In the genomic region with DNA sequence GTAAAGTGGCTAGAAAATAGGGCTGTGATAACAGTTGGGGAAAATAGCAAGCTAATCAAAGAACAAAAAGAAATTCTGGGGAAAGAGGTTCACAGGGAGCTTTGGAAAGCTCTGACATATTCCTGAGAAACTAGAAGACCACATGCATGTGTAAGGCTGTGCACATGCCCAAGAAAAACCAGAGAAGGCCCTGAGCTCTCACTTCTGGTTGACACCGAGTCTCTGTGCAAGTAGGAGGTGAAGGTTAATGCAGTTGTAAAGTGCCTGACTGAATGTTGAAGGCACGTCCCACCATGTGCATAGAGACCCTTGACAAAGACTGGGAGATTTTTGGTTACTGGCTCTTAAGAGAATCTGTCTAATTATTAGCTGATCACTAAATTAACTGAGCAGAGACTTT, we compare ENCODE assay signal across 25 cellular contexts.
DNase-seq lines count a peak whose midpoint lies in the region; ATAC-seq and TF ChIP-seq lines count a peak whose summit lies in the region.
"Had no signal": no experiment of that assay in that cellular context is flagged by ENCODE, and none has a peak within 500 bp of the region (broad histone marks: within the 10 kb centered on the region; RNA-seq: fewer than 3 reads in every experiment).

No MANE protein-coding gene starts in this region.

- TF ChIP-seq CTCF in MM.1S (IDR thresholded peaks at IDR 0.05; ENCODE audit: low read length) (no peak), endothelial cell (IDR thresholded peaks at IDR 0.05; ENCODE audit: unreplicated experiment) (no peak), type B pancreatic cell (conservative IDR thresholded peaks at IDR 0.05) (no peak)

- H3F3A ChIP-seq in MM.1S (ENCODE audit: insufficient read depth, low read length) = peaks cover 28% of the 10 kb centered on the region

- H4K20me1 ChIP-seq in MM.1S (ENCODE audit: insufficient read depth, low read length) = no peaks in the 10 kb centered on the region

- H3K4me3 ChIP-seq in MM.1S (ENCODE audit: low read length) = no peak overlapping the region

- H3K9me2 ChIP-seq in MM.1S (replicated peaks; ENCODE audit: insufficient read depth, low read length) = no peaks in the 10 kb centered on the region
- H3K9me2 ChIP-seq: SK-N-SH had no signal

- H3K36me3 Mint-ChIP-seq in endothelial cell (ENCODE audit: low read depth, unreplicated experiment) = no peaks in the 10 kb centered on the region
- no peaks in the 10 kb centered on the region for H3K36me3 Mint-ChIP-seq in type B pancreatic cell
- no peaks in the 10 kb centered on the region for H3K36me3 Mint-ChIP-seq in stimulated activated memory B cell treated with anti-CD40 and anti-IgM and Interleukin-4, amounts not matched to agents 10 μg/mL and 1 μg/mL and 100 μg/mL, for 72 hours
- H3K36me3 Mint-ChIP-seq: CD4-positive, alpha-beta memory T cell; IgD-negative memory B cell had no signal

- H3K9me3 ChIP-seq in MM.1S (replicated peaks; ENCODE audit: insufficient read depth, low read length) = no peaks in the 10 kb centered on the region
- H3K9me3 ChIP-seq: SK-N-SH had no signal

- H3K36me3 ChIP-seq in MM.1S (replicated peaks; ENCODE audit: insufficient read depth, low read length) = no peaks in the 10 kb centered on the region

- no peak for DNase-seq in MM.1S
- DNase-seq in endothelial cell (ENCODE audit: low spot score) = no peak
- peak; percentile 27 for DNase-seq in myocyte (ENCODE audit: low read depth)
- DNase-seq in type B pancreatic cell (ENCODE audit: extremely low spot score, unreplicated experiment) = no peak
- DNase-seq in effector CD8-positive, alpha-beta T cell (lab: John Stamatoyannopoulos, UW) = no peak
- DNase-seq: C1 segment of cervical spinal cord; CD4-positive, alpha-beta memory T cell; COR-L47; DMS 273 treated with DMSO at 0.1 percent for 48 hours; DMS79 treated with DMSO at 0.1 percent for 48 hours; GF-D8; Karpas-422; NCI-H1436; NCI-H187 treated with DMSO at 0.1 percent for 48 hours; NCI-H446; NCI-H524 treated with DMSO at 0.1 percent for 48 hours; NCI-H82; NK-92 treated with Interleukin-12 subunit alpha and Interleukin-12 subunit beta, amount 100 ng/mL, for 24 hours; PC-3; SK-N-SH had no signal

- peak overlapping the region; percentile 1; the same call in 1 of the 2 replicates for H2AFZ ChIP-seq in MM.1S (ENCODE audit: low read length)

- H3K9ac ChIP-seq in MM.1S (ENCODE audit: low read length) = no peak overlapping the region
- H3K9ac ChIP-seq: SK-N-SH had no signal

- H3K27ac ChIP-seq in MM.1S (ENCODE audit: low read length) = peak overlapping the region; percentile 12; the same call in 1 of the 2 replicates
- H3K27ac ChIP-seq: HL-60 had no signal

- ATAC-seq in stimulated activated memory B cell treated with anti-CD40 and anti-IgM and Interleukin-4, amounts not matched to agents 10 μg/mL and 1 μg/mL and 100 μg/mL, for 72 hours = no peak
- ATAC-seq in HG03378 (IDR thresholded peaks at IDR 0.05; ENCODE audit: unreplicated experiment) = no peak
- ATAC-seq: HCT116, PC-3 had no signal

- no peaks in the 10 kb centered on the region for H3K79me2 ChIP-seq in MM.1S (ENCODE audit: low read length)

- H3K9me3 Mint-ChIP-seq in endothelial cell (ENCODE audit: unreplicated experiment) (no peaks in the 10 kb centered on the region), type B pancreatic cell (no peaks in the 10 kb centered on the region)
- H3K9me3 Mint-ChIP-seq in stimulated activated memory B cell treated with anti-CD40 and anti-IgM and Interleukin-4, amounts not matched to agents 10 μg/mL and 1 μg/mL and 100 μg/mL, for 72 hours = no peaks in the 10 kb centered on the region
- H3K9me3 Mint-ChIP-seq: IgD-negative memory B cell had no signal

- peak overlapping the region; percentile 2; the same call in 1 of the 2 replicates for H3K4me2 ChIP-seq in MM.1S (ENCODE audit: low read depth, low read length)
- H3K4me2 ChIP-seq: SK-N-SH had no signal

- H3K27ac Mint-ChIP-seq in endothelial cell (ENCODE audit: unreplicated experiment) (peak overlapping the region; percentile 17), type B pancreatic cell (peak overlapping the region; percentile 50)
- H3K27ac Mint-ChIP-seq in stimulated activated memory B cell treated with anti-CD40 and anti-IgM and Interleukin-4, amounts not matched to agents 10 μg/mL and 1 μg/mL and 100 μg/mL, for 72 hours = no peak overlapping the region
- H3K27ac Mint-ChIP-seq: CD4-positive, alpha-beta memory T cell; IgD-negative memory B cell had no signal

- H3K27me3 ChIP-seq in MM.1S (replicated peaks; ENCODE audit: insufficient read depth, low read length) = no peaks in the 10 kb centered on the region

- H3K4me1 Mint-ChIP-seq in endothelial cell (ENCODE audit: unreplicated experiment) (peaks cover 40% of the 10 kb centered on the region), type B pancreatic cell (ENCODE audit: unreplicated experiment) (peaks cover 13% of the 10 kb centered on the region)
- H3K4me1 Mint-ChIP-seq in stimulated activated memory B cell treated with anti-CD40 and anti-IgM and Interleukin-4, amounts not matched to agents 10 μg/mL and 1 μg/mL and 100 μg/mL, for 72 hours = peaks cover 9% of the 10 kb centered on the region

- H3K27me3 Mint-ChIP-seq in endothelial cell (ENCODE audit: unreplicated experiment) (no peaks in the 10 kb centered on the region), type B pancreatic cell (peaks cover 20% of the 10 kb centered on the region)
- H3K27me3 Mint-ChIP-seq in stimulated activated memory B cell treated with anti-CD40 and anti-IgM and Interleukin-4, amounts not matched to agents 10 μg/mL and 1 μg/mL and 100 μg/mL, for 72 hours = peaks cover 52% of the 10 kb centered on the region

- H3K4me3 Mint-ChIP-seq in endothelial cell (ENCODE audit: unreplicated experiment) = peak overlapping the region; percentile 33
- no peak overlapping the region for H3K4me3 Mint-ChIP-seq in type B pancreatic cell
- H3K4me3 Mint-ChIP-seq in stimulated activated memory B cell treated with anti-CD40 and anti-IgM and Interleukin-4, amounts not matched to agents 10 μg/mL and 1 μg/mL and 100 μg/mL, for 72 hours = no peak overlapping the region
- H3K4me3 Mint-ChIP-seq: CD4-positive, alpha-beta memory T cell; IgD-negative memory B cell had no signal

- peaks cover 32% of the 10 kb centered on the region for H3K4me1 ChIP-seq in MM.1S (ENCODE audit: low read length)
